In genomic region chr22:38299758-38300157, GRCh38 we compare ENCODE assay signal across 22 cellular contexts. TPM values are rescaled to one million over a fixed set of nuclear protein-coding genes. Genes with fewer than 3 reads are reported as not detected.
A peak's percentile ranks its signal among the peaks of the same experiment; 100 is the strongest.
DNase-seq lines count a peak whose midpoint lies in the region; ATAC-seq and TF ChIP-seq lines count a peak whose summit lies in the region.
"Had no signal": no experiment of that assay in that cellular context is flagged by ENCODE, and none has a peak within 500 bp of the region (broad histone marks: within the 10 kb centered on the region; RNA-seq: fewer than 3 reads in every experiment).

No MANE protein-coding gene starts in this region.

- TF ChIP-seq POLR2A in vagina (IDR thresholded peaks at IDR 0.05), result no peak

- no peak overlapping the region for H3K9ac ChIP-seq in trophoblast cell (ENCODE audit: low read length)

- no CpG with 5 or more reads among the region's 12 CpGs for WGBS in trophoblast cell (ENCODE audit: extremely low coverage, insufficient coverage, insufficient read length)

- peak overlapping the region; percentile 10 for H2BK12ac ChIP-seq in trophoblast cell (ENCODE audit: low read length)

- no peak overlapping the region for H2BK5ac ChIP-seq in trophoblast cell (ENCODE audit: low read depth, low read length, poor library complexity)

- H3K9me3 ChIP-seq in RWPE2 (ENCODE audit: severe bottlenecking), result no peaks in the 10 kb centered on the region
- H3K9me3 ChIP-seq in trophoblast cell (ENCODE audit: insufficient read depth, low read depth, low read length), result no peaks in the 10 kb centered on the region
- no peaks in the 10 kb centered on the region for H3K9me3 ChIP-seq in vagina
- H3K9me3 ChIP-seq: MG63, stomach, upper lobe of left lung had no signal

- H3K27ac ChIP-seq in RWPE2 (ENCODE audit: poor library complexity, severe bottlenecking) (peak overlapping the region; percentile 98), trophoblast cell (ENCODE audit: low read depth, low read length) (peak overlapping the region; percentile 56), vagina (no peak overlapping the region)

- no peak overlapping the region for H4K8ac ChIP-seq in trophoblast cell (ENCODE audit: low read depth, low read length)

- H3K4me3 ChIP-seq in H7 (ENCODE audit: insufficient read depth, low read depth, low read length) (no peak overlapping the region), RWPE2 (ENCODE audit: severe bottlenecking) (no peak overlapping the region), trophoblast cell (ENCODE audit: low read depth, low read length) (no peak overlapping the region), vagina (no peak overlapping the region)
- H3K4me3 ChIP-seq: MG63, stomach, upper lobe of left lung had no signal

- DNase-seq in H7, result peak; percentile 20
- DNase-seq in RWPE2 (ENCODE audit: low spot score), result no peak
- DNase-seq in trophoblast cell, result peak in 1 of 2 donors; percentile 42
- no peak for DNase-seq in vagina (ENCODE audit: extremely low spot score in 2 of 2)
- no peak for DNase-seq in activated T-cell treated with anti-CD3 and anti-CD28 coated beads, Interleukin-2, amount 50 U/mL, for 48 hours
- DNase-seq: activated CD4-positive, CD25-positive, alpha-beta regulatory T cell treated with anti-CD3 and anti-CD28 coated beads, Interleukin-2, amount 50 U/mL, for 72 hours; activated naive CD4-positive, alpha-beta T cell; activated T-cell treated with anti-CD3 and anti-CD28 coated beads, Interleukin-2, amount 50 U/mL, for 1 hour; Calu3; central memory CD4-positive, alpha-beta T cell; foreskin melanocyte; hypothalamus; MG63; NCI-H1436; NCI-H2171; NCI-H524; retina; RPMI8226; stomach; upper lobe of left lung had no signal

- TF ChIP-seq CTCF in RWPE2 (IDR thresholded peaks at IDR 0.05; ENCODE audit: poor library complexity, severe bottlenecking), result no peak
- no peak for TF ChIP-seq CTCF in vagina (IDR thresholded peaks at IDR 0.05)

- H3K27me3 ChIP-seq in H7 (ENCODE audit: control insufficient read depth, insufficient read depth, low read length) (no peaks in the 10 kb centered on the region), RWPE2 (ENCODE audit: insufficient read depth, poor library complexity, severe bottlenecking) (no peaks in the 10 kb centered on the region), trophoblast cell (ENCODE audit: insufficient read depth, low read length) (no peaks in the 10 kb centered on the region), vagina (no peaks in the 10 kb centered on the region)
- H3K27me3 ChIP-seq: MG63, stomach, upper lobe of left lung had no signal

- H3K4me2 ChIP-seq in trophoblast cell (ENCODE audit: low read length), result no peak overlapping the region

- no peak overlapping the region for H4K12ac ChIP-seq in trophoblast cell (ENCODE audit: low read depth, low read length)

- no peak overlapping the region for H2BK120ac ChIP-seq in trophoblast cell (ENCODE audit: insufficient read depth, low read length, poor library complexity)

- H3K36me3 ChIP-seq in H7 (replicated peaks; ENCODE audit: control insufficient read depth, insufficient read depth, low read length), result peaks cover 76% of the 10 kb centered on the region
- peaks cover 96% of the 10 kb centered on the region for H3K36me3 ChIP-seq in RWPE2 (ENCODE audit: low read depth)
- H3K36me3 ChIP-seq in trophoblast cell (ENCODE audit: control insufficient read depth in 1 of 2, insufficient read depth in 2 of 2, low read length in 2 of 2), result peaks cover 96% of the 10 kb centered on the region in 2 experiments
- H3K36me3 ChIP-seq in vagina, result peaks cover 7 to 93% of the 10 kb centered on the region in 2 donors

- intact Hi-C loops in vagina (cut with DNase I), result loop anchor here (10.0 kb wide), 1 partner anchor 55 kb away; no protein-coding TSS in a partner anchor

- no peak overlapping the region for H3K14ac ChIP-seq in trophoblast cell (ENCODE audit: low read length)

- H3K4ac ChIP-seq in trophoblast cell (ENCODE audit: low read depth, low read length), result no peak overlapping the region

- no peak overlapping the region for H3K23ac ChIP-seq in trophoblast cell (ENCODE audit: low read length)

- H2AK5ac ChIP-seq in trophoblast cell (ENCODE audit: low read length), result no peak overlapping the region

- no peak overlapping the region for H2AFZ ChIP-seq in trophoblast cell (ENCODE audit: insufficient read depth, low read length, poor library complexity)

- ATAC-seq in RWPE2 (ENCODE audit: low read depth) (no peak), esophagus mucosa (peak; percentile 10), GM21619 (IDR thresholded peaks at IDR 0.05; ENCODE audit: unreplicated experiment) (no peak)

- H4K91ac ChIP-seq in trophoblast cell (ENCODE audit: low read depth, low read length), result no peak overlapping the region

- H3K79me2 ChIP-seq in trophoblast cell (ENCODE audit: control insufficient read depth, insufficient read depth, low read length, poor library complexity), result peaks cover 8% of the 10 kb centered on the region

- H3K4me1 ChIP-seq in RWPE2 (ENCODE audit: insufficient read depth, poor library complexity, severe bottlenecking) (peaks cover 50% of the 10 kb centered on the region), trophoblast cell (ENCODE audit: control insufficient read depth in 1 of 2, insufficient read depth in 2 of 2, low read length in 2 of 2) (peaks cover 30 to 32% of the 10 kb centered on the region in 2 experiments), vagina (peaks cover 19% of the 10 kb centered on the region)

- H3K79me1 ChIP-seq in trophoblast cell (ENCODE audit: low read length), result peaks cover 19% of the 10 kb centered on the region

- H3K18ac ChIP-seq in trophoblast cell (ENCODE audit: low read length), result peak overlapping the region; percentile 12

RNA-seq across cellular contexts. Expression of gene CSNK1E, which starts 17.5 kb away (rescaled TPM):
- 307 and 335 TPM in 2 replicates for total RNA-seq in H7 (2014; rRNA removed; shearing (Covaris generic))
- 71.0 TPM for total RNA-seq in esophagus mucosa
- 172 and 176 TPM in 2 replicates for polyA plus RNA-seq in trophoblast cell (2013)
- total RNA-seq in vagina, result 162 TPM

RNA-seq across cellular contexts. Expression of gene TMEM184B, which starts 26.9 kb away (rescaled TPM):
- total RNA-seq in H7 (2014; rRNA removed; shearing (Covaris generic)), result 44.5 and 46.9 TPM in 2 replicates
- 22.6 TPM for total RNA-seq in esophagus mucosa
- 88.3 and 94.8 TPM in 2 replicates for polyA plus RNA-seq in trophoblast cell (2013)
- 50.8 TPM for total RNA-seq in vagina
